Comparison of ENCODE assay signal across 1 cellular context in the genomic region with DNA sequence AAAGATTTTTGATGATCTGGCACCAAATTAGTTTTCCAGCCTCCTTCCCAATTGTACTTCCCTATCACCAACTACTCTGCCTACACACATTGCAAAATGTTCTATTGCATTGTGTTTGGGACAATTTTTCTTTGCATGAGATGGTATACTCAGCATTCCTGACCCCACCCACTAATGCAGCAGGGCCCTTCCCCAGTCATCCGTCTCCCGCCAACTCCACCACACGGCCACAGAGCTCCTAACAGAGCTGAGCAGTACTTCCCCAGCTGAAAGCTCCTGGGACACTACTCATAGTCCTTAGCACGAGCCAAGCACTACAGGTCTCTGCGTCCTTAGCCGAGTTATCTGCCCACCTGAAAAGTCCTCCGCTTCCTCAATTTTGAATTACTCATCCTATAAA.
TF ChIP-seq lines count a peak whose summit lies in the region.

No MANE protein-coding gene starts in this region.

TF ChIP-seq in H1, 55 proteins besides CTCF, POLR2A, EP300 and RAD21:
- TF ChIP-seq, protein P1, sequence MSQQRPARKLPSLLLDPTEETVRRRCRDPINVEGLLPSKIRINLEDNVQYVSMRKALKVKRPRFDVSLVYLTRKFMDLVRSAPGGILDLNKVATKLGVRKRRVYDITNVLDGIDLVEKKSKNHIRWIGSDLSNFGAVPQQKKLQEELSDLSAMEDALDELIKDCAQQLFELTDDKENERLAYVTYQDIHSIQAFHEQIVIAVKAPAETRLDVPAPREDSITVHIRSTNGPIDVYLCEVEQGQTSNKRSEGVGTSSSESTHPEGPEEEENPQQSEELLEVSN (IDR thresholded peaks at IDR 0.05): peak; percentile 48
- TF ChIP-seq SIX5 (IDR thresholded peaks at IDR 0.05; ENCODE audit: low read depth, low read length) (no peak), SAP30 (IDR thresholded peaks at IDR 0.05; ENCODE audit: insufficient read depth, insufficient replicate concordance, low read length) (no peak), SUZ12 (IDR thresholded peaks at IDR 0.05; ENCODE audit: low read length) (no peak), CHD1 (IDR thresholded peaks at IDR 0.05; ENCODE audit: low read depth, low read length) (no peak)
